Comparison of ENCODE assay signal across 20 cellular contexts in the genomic region with DNA sequence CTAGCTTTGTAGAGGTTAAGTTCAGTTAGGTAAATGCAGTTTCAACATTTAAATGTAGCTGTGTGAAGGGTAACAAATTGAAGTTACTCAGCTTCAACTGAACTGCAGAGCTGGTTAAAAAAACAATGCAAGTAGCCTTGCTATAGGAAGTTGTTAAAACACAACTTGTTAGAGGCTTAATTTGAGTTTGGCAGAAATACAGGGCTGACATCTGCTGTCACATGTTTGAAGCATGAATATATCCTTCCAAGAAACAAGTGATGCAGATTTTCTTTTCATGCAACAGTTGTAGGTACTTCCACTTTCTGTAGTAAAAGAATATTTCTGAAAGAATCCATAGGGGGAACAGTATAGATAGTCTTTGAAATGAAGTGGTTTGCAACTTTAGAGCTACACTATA.
A peak's percentile ranks its signal among the peaks of the same experiment; 100 is the strongest.
DNase-seq lines count a peak whose midpoint lies in the region; ATAC-seq, FAIRE-seq and TF ChIP-seq lines count a peak whose summit lies in the region.
"Had no signal": no experiment of that assay in that cellular context is flagged by ENCODE, and none has a peak within 500 bp of the region (broad histone marks: within the 10 kb centered on the region; RNA-seq: fewer than 3 reads in every experiment).

No MANE protein-coding gene starts in this region.

- no peak overlapping the region for H3K9ac ChIP-seq in HepG2 (ENCODE audit: insufficient read depth, low read depth, low read length)
- H3K9ac ChIP-seq: BLaER1 treated with 17β-estradiol and CSF1 and Interleukin-3, amounts not matched to agents 10 nM and 100 nM had no signal

- H3K4me3 Mint-ChIP-seq in osteocyte (ENCODE audit: unreplicated experiment) = no peak overlapping the region
- H3K4me3 Mint-ChIP-seq: activated B cell treated with CpG ODN at 0.5 μM for 24 hours; activated CD8-positive, alpha-beta T cell treated with anti-CD3 and anti-CD28 coated beads, Interleukin-2, amount 10 ng/mL, durations not matched to agents 7 days and 5 days; activated naive CD8-positive, alpha-beta T cell treated with anti-CD3 and anti-CD28 coated beads, Interleukin-2, amount 50 U/mL, for 24 hours; activated T-helper 17 cell treated with anti-CD3 and anti-CD28 coated beads, Interleukin-2, amount 50 U/mL, for 72 hours had no signal

- BruUV-seq in HepG2 (replicated peaks; lab: Mats Ljungman, UMichigan) = no TSS peak

- H2AFZ ChIP-seq in HepG2 (ENCODE audit: low read length) = no peak overlapping the region

- no peaks in the 10 kb centered on the region for H3K27me3 Mint-ChIP-seq in osteocyte (ENCODE audit: unreplicated experiment)

- intact Hi-C loops in HepG2 (cut with micrococcal nuclease; ENCODE audit: unreplicated experiment) = no loop called here

- no peak for TF ChIP-seq POLR2A in HepG2 (IDR thresholded peaks at IDR 0.05; ENCODE audit: insufficient read depth in 1 of 2, low read depth in 2 of 2, low read length in 2 of 2)

- no peak overlapping the region for H3K27ac ChIP-seq in HepG2 (ENCODE audit: extremely low read length, insufficient read depth, low read length)
- H3K27ac ChIP-seq: BLaER1 treated with 17β-estradiol and CSF1 and Interleukin-3, amounts not matched to agents 10 nM and 100 nM had no signal

- H3K79me2 ChIP-seq in HepG2 (ENCODE audit: insufficient read depth, low read length) = no peaks in the 10 kb centered on the region

- no peaks in the 10 kb centered on the region for H3K4me1 ChIP-seq in HepG2 (ENCODE audit: insufficient read depth, low read length)

- TF ChIP-seq EP300 in HepG2 (IDR thresholded peaks at IDR 0.05; ENCODE audit: low read depth in 2 of 2, low read length in 2 of 2) (no peak), HepG2 (CRISPR knock-in tag; IDR thresholded peaks at IDR 0.05; ENCODE audit: borderline replicate concordance) (no peak)

- H3K4me2 ChIP-seq in HepG2 (ENCODE audit: low read depth, low read length) = no peak overlapping the region
- H3K4me2 ChIP-seq: BLaER1 treated with 17β-estradiol and CSF1 and Interleukin-3, amounts not matched to agents 10 nM and 100 nM had no signal

- no peak for FAIRE-seq in HepG2 (lab: Jason Lieb, UNC)
- FAIRE-seq: GM19239, keratinocyte had no signal

- no peak for TF ChIP-seq RAD21 in HepG2 (CRISPR knock-in tag; IDR thresholded peaks at IDR 0.05)

- ATAC-seq in HG02623 (IDR thresholded peaks at IDR 0.05; ENCODE audit: unreplicated experiment) = no peak
- ATAC-seq in HepG2 = no peak
- ATAC-seq in GM18502 (IDR thresholded peaks at IDR 0.05; ENCODE audit: poor library complexity, unreplicated experiment) = no peak
- ATAC-seq: activated CD8-positive, alpha-beta T cell treated with anti-CD3 and anti-CD28 coated beads, Interleukin-2, amount 10 ng/mL, durations not matched to agents 7 days and 5 days; activated naive CD8-positive, alpha-beta T cell treated with anti-CD3 and anti-CD28 coated beads, Interleukin-2, amount 50 U/mL, for 24 hours; activated T-helper 17 cell treated with anti-CD3 and anti-CD28 coated beads, Interleukin-2, amount 50 U/mL, for 72 hours had no signal

- CTCF ChIA-PET in HepG2 (lab: Yijun Ruan, JAX; ENCODE audit: low intra/inter-chr PET ratio, low total read pairs) = no interaction called here

- in situ Hi-C loops in HepG2 (cut with HindIII; ENCODE audit: extremely low pct_ligation_motif_present, low pct_unique_long_range_greater_than_20kb) = no loop called here

- POLR2A ChIA-PET in HepG2 (lab: Yijun Ruan, JAX) = no interaction called here

- no peaks in the 10 kb centered on the region for H3K9me3 Mint-ChIP-seq in osteocyte (ENCODE audit: unreplicated experiment)
- H3K9me3 Mint-ChIP-seq: activated naive CD8-positive, alpha-beta T cell treated with anti-CD3 and anti-CD28 coated beads, Interleukin-2, amount 50 U/mL, for 24 hours; activated T-helper 17 cell treated with anti-CD3 and anti-CD28 coated beads, Interleukin-2, amount 50 U/mL, for 72 hours had no signal

- peak overlapping the region; percentile 64 for H3K27ac Mint-ChIP-seq in osteocyte (ENCODE audit: unreplicated experiment)
- H3K27ac Mint-ChIP-seq: activated B cell treated with CpG ODN at 0.5 μM for 24 hours; activated CD8-positive, alpha-beta T cell treated with anti-CD3 and anti-CD28 coated beads, Interleukin-2, amount 10 ng/mL, durations not matched to agents 7 days and 5 days; activated naive CD8-positive, alpha-beta T cell treated with anti-CD3 and anti-CD28 coated beads, Interleukin-2, amount 50 U/mL, for 24 hours; activated T-helper 17 cell treated with anti-CD3 and anti-CD28 coated beads, Interleukin-2, amount 50 U/mL, for 72 hours had no signal

- no peaks in the 10 kb centered on the region for H3K9me3 ChIP-seq in HepG2 (ENCODE audit: low read length)

- peaks cover 26% of the 10 kb centered on the region for H3K4me1 Mint-ChIP-seq in osteocyte (ENCODE audit: unreplicated experiment)

- TF ChIP-seq CTCF in osteocyte (IDR thresholded peaks at IDR 0.05) (peak; percentile 39), HepG2 (CRISPR knock-in tag; IDR thresholded peaks at IDR 0.05) (no peak)

- H4K20me1 ChIP-seq in HepG2 (ENCODE audit: insufficient read depth, low read length) = no peaks in the 10 kb centered on the region
- H4K20me1 ChIP-seq: BLaER1 treated with 17β-estradiol and CSF1 and Interleukin-3, amounts not matched to agents 10 nM and 100 nM had no signal

- no peaks in the 10 kb centered on the region for H3K27me3 ChIP-seq in HepG2 (ENCODE audit: control insufficient read depth in 1 of 2, insufficient read depth in 2 of 2, low read length in 2 of 2)
- H3K27me3 ChIP-seq: BLaER1 treated with 17β-estradiol and CSF1 and Interleukin-3, amounts not matched to agents 10 nM and 100 nM; heart right ventricle had no signal

- DNase-seq in HCEC 1CT (peak; percentile 35), RPMI7951 (ENCODE audit: low read depth) (peak; percentile 51), fibroblast of gingiva (ENCODE audit: low read depth) (peak; percentile 59), osteocyte (ENCODE audit: extremely low spot score, unreplicated experiment) (no peak), AML-193 (lab: John Stamatoyannopoulos, UW) (no peak), HepG2 (ENCODE audit: low spot score) (no peak)
- DNase-seq: activated B cell treated with CpG ODN at 0.5 μM for 24 hours; activated CD8-positive, alpha-beta T cell treated with anti-CD3 and anti-CD28 coated beads, Interleukin-2, amount 10 ng/mL, durations not matched to agents 7 days and 5 days; activated naive CD8-positive, alpha-beta T cell treated with anti-CD3 and anti-CD28 coated beads, Interleukin-2, amount 50 U/mL, for 24 hours; heart right ventricle; NCI-H1092 treated with DMSO at 0.1 percent for 48 hours; NCI-H2171; nucleus accumbens; stimulated activated CD4-positive, alpha-beta T cell treated with anti-CD3 and anti-CD28 coated beads, Interleukin-4, amount 100 ng/mL, for 24 hours had no signal

- H3K36me3 Mint-ChIP-seq in osteocyte (ENCODE audit: unreplicated experiment) = peaks cover 16% of the 10 kb centered on the region

- no peak overlapping the region for H3K4me3 ChIP-seq in HepG2 (replicated peaks in 1 of 3; ENCODE audit: insufficient read depth in 1 of 3, low read depth in 2 of 3, low read length in 3 of 3)
- H3K4me3 ChIP-seq: BLaER1 treated with 17β-estradiol and CSF1 and Interleukin-3, amounts not matched to agents 10 nM and 100 nM; heart right ventricle had no signal

- no peaks in the 10 kb centered on the region for H3K36me3 ChIP-seq in HepG2 (replicated peaks in 1 of 2; ENCODE audit: control insufficient read depth in 1 of 2, insufficient read depth in 2 of 2, low read length in 2 of 2)

TF ChIP-seq in HepG2, 621 proteins besides CTCF, POLR2A, EP300 and RAD21 (continues in another document):
- TF ChIP-seq, protein P1, sequence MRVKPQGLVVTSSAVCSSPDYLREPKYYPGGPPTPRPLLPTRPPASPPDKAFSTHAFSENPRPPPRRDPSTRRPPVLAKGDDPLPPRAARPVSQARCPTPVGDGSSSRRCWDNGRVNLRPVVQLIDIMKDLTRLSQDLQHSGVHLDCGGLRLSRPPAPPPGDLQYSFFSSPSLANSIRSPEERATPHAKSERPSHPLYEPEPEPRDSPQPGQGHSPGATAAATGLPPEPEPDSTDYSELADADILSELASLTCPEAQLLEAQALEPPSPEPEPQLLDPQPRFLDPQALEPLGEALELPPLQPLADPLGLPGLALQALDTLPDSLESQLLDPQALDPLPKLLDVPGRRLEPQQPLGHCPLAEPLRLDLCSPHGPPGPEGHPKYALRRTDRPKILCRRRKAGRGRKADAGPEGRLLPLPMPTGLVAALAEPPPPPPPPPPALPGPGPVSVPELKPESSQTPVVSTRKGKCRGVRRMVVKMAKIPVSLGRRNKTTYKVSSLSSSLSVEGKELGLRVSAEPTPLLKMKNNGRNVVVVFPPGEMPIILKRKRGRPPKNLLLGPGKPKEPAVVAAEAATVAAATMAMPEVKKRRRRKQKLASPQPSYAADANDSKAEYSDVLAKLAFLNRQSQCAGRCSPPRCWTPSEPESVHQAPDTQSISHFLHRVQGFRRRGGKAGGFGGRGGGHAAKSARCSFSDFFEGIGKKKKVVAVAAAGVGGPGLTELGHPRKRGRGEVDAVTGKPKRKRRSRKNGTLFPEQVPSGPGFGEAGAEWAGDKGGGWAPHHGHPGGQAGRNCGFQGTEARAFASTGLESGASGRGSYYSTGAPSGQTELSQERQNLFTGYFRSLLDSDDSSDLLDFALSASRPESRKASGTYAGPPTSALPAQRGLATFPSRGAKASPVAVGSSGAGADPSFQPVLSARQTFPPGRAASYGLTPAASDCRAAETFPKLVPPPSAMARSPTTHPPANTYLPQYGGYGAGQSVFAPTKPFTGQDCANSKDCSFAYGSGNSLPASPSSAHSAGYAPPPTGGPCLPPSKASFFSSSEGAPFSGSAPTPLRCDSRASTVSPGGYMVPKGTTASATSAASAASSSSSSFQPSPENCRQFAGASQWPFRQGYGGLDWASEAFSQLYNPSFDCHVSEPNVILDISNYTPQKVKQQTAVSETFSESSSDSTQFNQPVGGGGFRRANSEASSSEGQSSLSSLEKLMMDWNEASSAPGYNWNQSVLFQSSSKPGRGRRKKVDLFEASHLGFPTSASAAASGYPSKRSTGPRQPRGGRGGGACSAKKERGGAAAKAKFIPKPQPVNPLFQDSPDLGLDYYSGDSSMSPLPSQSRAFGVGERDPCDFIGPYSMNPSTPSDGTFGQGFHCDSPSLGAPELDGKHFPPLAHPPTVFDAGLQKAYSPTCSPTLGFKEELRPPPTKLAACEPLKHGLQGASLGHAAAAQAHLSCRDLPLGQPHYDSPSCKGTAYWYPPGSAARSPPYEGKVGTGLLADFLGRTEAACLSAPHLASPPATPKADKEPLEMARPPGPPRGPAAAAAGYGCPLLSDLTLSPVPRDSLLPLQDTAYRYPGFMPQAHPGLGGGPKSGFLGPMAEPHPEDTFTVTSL (CRISPR knock-in tag; IDR thresholded peaks at IDR 0.05; ENCODE audit: borderline replicate concordance) = no peak
- no peak for TF ChIP-seq HOXA3 (CRISPR knock-in tag; IDR thresholded peaks at IDR 0.05)
- no peak for TF ChIP-seq BRD4 (CRISPR knock-in tag; IDR thresholded peaks at IDR 0.05)
- no peak for TF ChIP-seq HNRNPLL (IDR thresholded peaks at IDR 0.05; ENCODE audit: low read depth, low read length, poor library complexity, severe bottlenecking)
- TF ChIP-seq ZMYM4 (CRISPR knock-in tag; IDR thresholded peaks at IDR 0.05) = no peak
- no peak for TF ChIP-seq ZNF703 (CRISPR knock-in tag; IDR thresholded peaks at IDR 0.05; ENCODE audit: borderline replicate concordance)
- TF ChIP-seq MZF1 (CRISPR knock-in tag; IDR thresholded peaks at IDR 0.05; ENCODE audit: borderline replicate concordance) = no peak
- TF ChIP-seq ZNF256 (CRISPR knock-in tag; conservative IDR thresholded peaks at IDR 0.05) = no peak

Comparison
In these comparisons a context has a peak if more than half of its experiments do, and no peak if none do; other contexts are left out.
1. DNase-seq: peak in HCEC 1CT (single experiment), RPMI7951 (single experiment) and fibroblast of gingiva (single experiment); none in osteocyte (single experiment), AML-193 (0 of 2) and HepG2 (single experiment).